In genomic region chr5:59418766-59419165, GRCh38 we compare ENCODE assay signal across 19 cellular contexts.
"Had no signal": no experiment of that assay in that cellular context is flagged by ENCODE, and none has a peak within 500 bp of the region (broad histone marks: within the 10 kb centered on the region; RNA-seq: fewer than 3 reads in every experiment).

No MANE protein-coding gene starts in this region.

- H3K9me3 ChIP-seq: testis, upper lobe of left lung had no signal

- H3K36me3 ChIP-seq: brain microvascular endothelial cell, upper lobe of left lung had no signal

- H3K4me3 ChIP-seq: lung, testis, upper lobe of left lung had no signal

- ATAC-seq: foreskin keratinocyte; left lobe of liver; sciatic nerve; stimulated activated effector memory CD8-positive, alpha-beta T cell treated with anti-CD3 and anti-CD28 coated beads, Interleukin-12 subunit alpha, Interleukin-12 subunit beta, amount 100 ng/mL, for 72 hours had no signal

- H3K4me1 ChIP-seq: foreskin keratinocyte, testis had no signal

- DNase-seq: activated CD4-positive, alpha-beta T cell treated with anti-CD3 and anti-CD28 coated beads, Interleukin-2, amount 50 U/mL, for 1 hour; activated CD4-positive, CD25-positive, alpha-beta regulatory T cell treated with anti-CD3 and anti-CD28 coated beads, Interleukin-2, amount 50 U/mL, for 72 hours; activated CD8-positive, alpha-beta memory T cell treated with anti-CD3 and anti-CD28 coated beads for 24 hours; activated CD8-positive, alpha-beta memory T cell treated with anti-CD3 and anti-CD28 coated beads, Interleukin-2, amount 50 U/mL, for 48 hours; activated effector memory CD4-positive, alpha-beta T cell treated with Interleukin-2 at 50 U/mL for 16 hours; activated naive CD4-positive, alpha-beta T cell treated with anti-CD3 and anti-CD28 coated beads, Interleukin-2, amount 50 U/mL, for 16 hours; activated T-cell treated with anti-CD3 and anti-CD28 coated beads, Interleukin-2, amount 50 U/mL, for 48 hours; aorta; brain microvascular endothelial cell; central memory CD4-positive, alpha-beta T cell; foreskin keratinocyte; glutamatergic neuron; stimulated activated CD4-positive, alpha-beta T cell treated with anti-CD3 and anti-CD28 coated beads, Interleukin-4, amount 100 ng/mL, for 24 hours; testis; upper lobe of left lung had no signal
